ENCODE assay signal across 21 cellular contexts in genomic region chr11:16186680-16187079, GRCh38.
DNase-seq lines count a peak whose midpoint lies in the region; ATAC-seq, FAIRE-seq and TF ChIP-seq lines count a peak whose summit lies in the region.
"Had no signal": no experiment of that assay in that cellular context is flagged by ENCODE, and none has a peak within 500 bp of the region (broad histone marks: within the 10 kb centered on the region; RNA-seq: fewer than 3 reads in every experiment).

No MANE protein-coding gene starts in this region.

- no peak overlapping the region for H3K4ac ChIP-seq in H1 (replicated peaks; ENCODE audit: insufficient read length, low read depth, low read length)

- H3K23ac ChIP-seq in H1 (ENCODE audit: insufficient read length), result peak overlapping the region; percentile 83

- no peak overlapping the region for H2AK5ac ChIP-seq in H1 (ENCODE audit: low read depth, low read length)

- POLR2A ChIA-PET in H1 (lab: Charles Lee; ENCODE audit: partially characterized antibody), result interaction anchor here (0.6 to 1.6 kb wide), 2 partner anchors 9 to 770 kb away, joined by 3 to 4 read pairs; no protein-coding TSS in a partner anchor

- no peak overlapping the region for H3K14ac ChIP-seq in H1 (ENCODE audit: insufficient read length)

- H3K36me3 Mint-ChIP-seq in GM23338 (ENCODE audit: low read depth), result no peaks in the 10 kb centered on the region
- no peaks in the 10 kb centered on the region for H3K36me3 Mint-ChIP-seq in activated naive CD4-positive, alpha-beta T cell treated with anti-CD3 and anti-CD28 coated beads, Interleukin-2, amount 50 U/mL, for 72 hours
- H3K36me3 Mint-ChIP-seq: CD4-positive, alpha-beta memory T cell had no signal

- H3K9me3 ChIP-seq in H1 (ENCODE audit: insufficient read depth in 2 of 2, low read depth in 1 of 2, low read length in 1 of 2) (no peaks in the 10 kb centered on the region), mucosa of descending colon (no peaks in the 10 kb centered on the region)

- H3K56ac ChIP-seq in H1 (replicated peaks; ENCODE audit: insufficient read length, low read depth, low read length), result no peak overlapping the region

- H3K79me2 ChIP-seq in GM23338 (replicated peaks; ENCODE audit: insufficient read depth) (no peaks in the 10 kb centered on the region), H1 (ENCODE audit: control insufficient read depth in 1 of 2, insufficient read depth in 2 of 2, low read length in 2 of 2) (no peaks in the 10 kb centered on the region)

- no peaks in the 10 kb centered on the region for H3K79me1 ChIP-seq in H1 (ENCODE audit: low read depth, low read length)

- no peak for TF ChIP-seq EP300 in H1 (IDR thresholded peaks at IDR 0.05; ENCODE audit: borderline replicate concordance in 1 of 2, low read depth in 2 of 2, low read length in 2 of 2)

- no peak overlapping the region for H3K4me3 ChIP-seq in GM23338
- no peak overlapping the region for H3K4me3 ChIP-seq in H1 (ENCODE audit: extremely low read depth in 1 of 4, insufficient read depth in 2 of 4, low read depth in 3 of 4, low read length in 4 of 4)
- H3K4me3 ChIP-seq in mucosa of descending colon, result no peak overlapping the region
- H3K4me3 ChIP-seq: K562, SK-N-MC had no signal

- no peaks in the 10 kb centered on the region for H3K23me2 ChIP-seq in H1 (ENCODE audit: low read depth, low read length)

- no peak overlapping the region for H2BK20ac ChIP-seq in H1 (ENCODE audit: low read length)

- H3K4me1 Mint-ChIP-seq in GM23338, result peaks cover 22% of the 10 kb centered on the region
- H3K4me1 Mint-ChIP-seq: B cell; CD4-positive, alpha-beta memory T cell had no signal

- H2AFZ ChIP-seq in GM23338, result peak overlapping the region; percentile 44; the same call in 1 of the 2 replicates
- H2AFZ ChIP-seq in H1 (ENCODE audit: low read length), result no peak overlapping the region

- FAIRE-seq in H1 (lab: Jason Lieb, UNC), result no peak
- FAIRE-seq: K562, RCC 7860 had no signal

- H3K27me3 ChIP-seq in GM23338 (ENCODE audit: insufficient read depth) (no peaks in the 10 kb centered on the region), H1 (replicated peaks in 1 of 4; ENCODE audit: control insufficient read depth in 3 of 4, extremely low read depth in 1 of 4, insufficient read depth in 3 of 4, low read length in 3 of 4) (no peaks in the 10 kb centered on the region)

- no peak overlapping the region for H3K4me2 ChIP-seq in GM23338
- no peak overlapping the region for H3K4me2 ChIP-seq in H1 (ENCODE audit: insufficient read depth in 1 of 2, low read depth in 2 of 2, low read length in 2 of 2)

- no peak for TF ChIP-seq RAD21 in H1 (IDR thresholded peaks at IDR 0.05 in 1 of 2, conservative IDR thresholded peaks at IDR 0.05 in 1 of 2; ENCODE audit: low read depth in 2 of 2, low read length in 2 of 2)

- no peak overlapping the region for H3K27ac ChIP-seq in GM23338 (ENCODE audit: low read depth)
- H3K27ac ChIP-seq in H1 (ENCODE audit: low read depth, low read length), result no peak overlapping the region
- H3K27ac ChIP-seq: 22Rv1, HL-60, SK-N-MC had no signal

- H3F3A ChIP-seq in GM23338 (replicated peaks; ENCODE audit: low read depth), result no peaks in the 10 kb centered on the region

- H2BK120ac ChIP-seq in H1 (replicated peaks; ENCODE audit: low read depth, low read length), result no peak overlapping the region

- peaks cover 3% of the 10 kb centered on the region for H3K27me3 Mint-ChIP-seq in GM23338 (ENCODE audit: insufficient read depth, low read depth, poor library complexity)
- H3K27me3 Mint-ChIP-seq: B cell; CD4-positive, alpha-beta memory T cell had no signal

- H3K36me3 ChIP-seq in GM23338 (ENCODE audit: insufficient read depth) (no peaks in the 10 kb centered on the region), H1 (ENCODE audit: control insufficient read depth in 2 of 4, insufficient read depth in 4 of 4, low read length in 3 of 4) (no peaks in the 10 kb centered on the region), mucosa of descending colon (ENCODE audit: low read depth) (no peaks in the 10 kb centered on the region)

- H4K91ac ChIP-seq in H1 (replicated peaks; ENCODE audit: insufficient read length, low read length), result no peak overlapping the region

- CTCF ChIA-PET in H1 (lab: Charles Lee; ENCODE audit: partially characterized antibody), result interaction anchor here (0.7 kb wide), 1 partner anchor 733 kb away, joined by 4 read pairs; no protein-coding TSS in a partner anchor

- H4K20me1 ChIP-seq in GM23338 (replicated peaks; ENCODE audit: insufficient read depth) (no peaks in the 10 kb centered on the region), H1 (replicated peaks in 1 of 2; ENCODE audit: control insufficient read depth in 1 of 2, insufficient read depth in 2 of 2, low read length in 2 of 2) (no peaks in the 10 kb centered on the region)

- H2BK12ac ChIP-seq in H1 (ENCODE audit: low read depth, low read length), result 0 out of 2 replicates have a peak overlapping the region, but pooled peaks have one; percentile 23

- H3K4me3 Mint-ChIP-seq in GM23338, result no peak overlapping the region
- H3K4me3 Mint-ChIP-seq: B cell; CD4-positive, alpha-beta memory T cell had no signal

- no peak overlapping the region for H3K18ac ChIP-seq in H1 (ENCODE audit: extremely low read depth, low read length)

- H2BK15ac ChIP-seq in H1 (ENCODE audit: low read length), result no peak overlapping the region

- H3K4me1 ChIP-seq in GM23338 (ENCODE audit: insufficient read depth), result peaks cover 12% of the 10 kb centered on the region
- peaks cover 0 to 3% (median 0%) of the 10 kb centered on the region in 4 experiments; a peak in 1 of 7 replicates for H3K4me1 ChIP-seq in H1 (replicated peaks in 1 of 4; ENCODE audit: control insufficient read depth in 3 of 4, insufficient read depth in 4 of 4, low read length in 3 of 4)
- H3K4me1 ChIP-seq in mucosa of descending colon (ENCODE audit: low read depth), result no peaks in the 10 kb centered on the region

- no peaks in the 10 kb centered on the region for H3K9me2 ChIP-seq in GM23338 (ENCODE audit: insufficient read depth)

- no peak overlapping the region for H4K8ac ChIP-seq in H1 (ENCODE audit: extremely low read depth, insufficient read depth, low read length)

- TF ChIP-seq POLR2A in H1 (IDR thresholded peaks at IDR 0.05; ENCODE audit: control extremely low read depth in 1 of 2, low read depth in 2 of 2, low read length in 2 of 2), result no peak

- no peaks in the 10 kb centered on the region for H3K9me3 Mint-ChIP-seq in GM23338
- peaks cover 4 to 10% of the 10 kb centered on the region in 2 donors for H3K9me3 Mint-ChIP-seq in activated naive CD4-positive, alpha-beta T cell treated with anti-CD3 and anti-CD28 coated beads, Interleukin-2, amount 50 U/mL, for 72 hours

- intact Hi-C loops in mucosa of descending colon (cut with DNase I, micrococcal nuclease), result no loop called here

- no peak overlapping the region for H3K27ac Mint-ChIP-seq in GM23338
- H3K27ac Mint-ChIP-seq in activated naive CD4-positive, alpha-beta T cell treated with anti-CD3 and anti-CD28 coated beads, Interleukin-2, amount 50 U/mL, for 72 hours, result no peak overlapping the region
- H3K27ac Mint-ChIP-seq: B cell; CD4-positive, alpha-beta memory T cell had no signal

- DNase-seq in GM23338 (ENCODE audit: low spot score), result no peak
- peak; percentile 53 for DNase-seq in NCI-H2029 (lab: John Stamatoyannopoulos, UW)
- no peak for DNase-seq in H1 (ENCODE audit: low read depth in 1 of 2, low spot score in 2 of 2)
- DNase-seq in mucosa of descending colon, result peak in 1 of 3 donors; percentile 16
- DNase-seq in SW 1271 (lab: John Stamatoyannopoulos, UW), result no peak
- no peak for DNase-seq in NCI-H82 (lab: John Stamatoyannopoulos, UW)
- DNase-seq in activated naive CD4-positive, alpha-beta T cell treated with anti-CD3 and anti-CD28 coated beads, Interleukin-2, amount 50 U/mL, for 72 hours (ENCODE audit: low spot score in 2 of 2), result no peak
- DNase-seq: CD4-positive, alpha-beta memory T cell; DMS79 treated with DMSO at 0.1 percent for 48 hours; HCEC 1CT; NCI-H1694 treated with DMSO at 0.1 percent for 48 hours; NCI-H2171; NCI-H510A; Right ventricle myocardium superior had no signal

- WGBS in H1 (ENCODE audit: extremely low coverage in 1 of 2, insufficient coverage in 1 of 2, insufficient read length in 1 of 2, insufficient replicate concordance in 2 of 2, low coverage in 1 of 2, low lambda C conversion rate in 2 of 2, missing lambda C conversion rate in 1 of 2), 2 experiments, result 85% methylated on average over 8 of the region's 8 CpGs; no CpG with 5 or more reads in 1 of the 2 experiments

- no peak for TF ChIP-seq CTCF in GM23338 (conservative IDR thresholded peaks at IDR 0.05; ENCODE audit: low read depth in 2 of 2)
- no peak for TF ChIP-seq CTCF in H1 (IDR thresholded peaks at IDR 0.05; ENCODE audit: control extremely low read depth in 1 of 3, insufficient read depth in 1 of 3, low read depth in 1 of 3, low read length in 3 of 3)
- no peak for TF ChIP-seq CTCF in mucosa of descending colon (IDR thresholded peaks at IDR 0.05)

- H3K9ac ChIP-seq in H1 (replicated peaks in 1 of 4; ENCODE audit: extremely low read depth in 1 of 4, low read depth in 3 of 4, low read length in 3 of 4), result no peak overlapping the region

- H4K5ac ChIP-seq in H1 (ENCODE audit: insufficient read length, low read depth, low read length), result no peak overlapping the region

- no peak overlapping the region for H2BK5ac ChIP-seq in H1 (ENCODE audit: low read depth, low read length)

- no peak for ATAC-seq in GM23338
- peak; percentile 41 for ATAC-seq in mucosa of descending colon
- no peak for ATAC-seq in SK-N-SH treated with all-trans-retinoic acid at 6 μM for 48 hours
- no peak for ATAC-seq in activated naive CD4-positive, alpha-beta T cell treated with anti-CD3 and anti-CD28 coated beads, Interleukin-2, amount 50 U/mL, for 72 hours
- ATAC-seq: K562 had no signal

TF ChIP-seq in GM23338, 12 proteins besides CTCF, POLR2A, EP300 and RAD21 (continues in another document):
- TF ChIP-seq NANOG (IDR thresholded peaks at IDR 0.05; ENCODE audit: borderline replicate concordance) (no peak), ZNF114 (CRISPR knock-in tag; IDR thresholded peaks at IDR 0.05) (no peak), EZH2phosphoT487 (IDR thresholded peaks at IDR 0.05; ENCODE audit: unreplicated experiment) (no peak), CREB1 (CRISPR knock-in tag; IDR thresholded peaks at IDR 0.05; ENCODE audit: low read depth) (no peak), ZNF331 (CRISPR knock-in tag; IDR thresholded peaks at IDR 0.05; ENCODE audit: low read depth) (no peak)

TF ChIP-seq in H1, 55 proteins besides CTCF, POLR2A, EP300 and RAD21 (continues in another document):
- no peak for TF ChIP-seq MAFK (IDR thresholded peaks at IDR 0.05; ENCODE audit: low read depth, low read length)

TF ChIP-seq in SK-N-SH treated with all-trans-retinoic acid at 6 μM for 48 hours, 23 proteins besides CTCF, POLR2A, EP300 and RAD21 (continues in another document):
- no peak for TF ChIP-seq CREB5 (CRISPR knock-in tag; IDR thresholded peaks at IDR 0.05; ENCODE audit: low read depth)
